18 cellular contexts compared by ENCODE assay signal in genomic region chr6:160051390-160051789, GRCh38.
A peak's percentile ranks its signal among the peaks of the same experiment; 100 is the strongest.
DNase-seq lines count a peak whose midpoint lies in the region; ATAC-seq and TF ChIP-seq lines count a peak whose summit lies in the region.
"Had no signal": no experiment of that assay in that cellular context is flagged by ENCODE, and none has a peak within 500 bp of the region (broad histone marks: within the 10 kb centered on the region; RNA-seq: fewer than 3 reads in every experiment).

No MANE protein-coding gene starts in this region.

- 90 to 100% methylated on average over 2 of the region's 2 CpGs for WGBS in heart right ventricle, 2 donors

- CTCF ChIA-PET in activated naive CD4-positive, alpha-beta T cell treated with anti-CD3 and anti-CD28 coated beads, Interleukin-2, amount 10 ng/mL, durations not matched to agents 7 days and 5 days (lab: Charles Lee) = no interaction called here

- H3K27ac Mint-ChIP-seq in activated naive CD4-positive, alpha-beta T cell treated with anti-CD3 and anti-CD28 coated beads, Interleukin-2, amount 10 ng/mL, durations not matched to agents 7 days and 5 days = peak overlapping the region; percentile 64
- no peak overlapping the region for H3K27ac Mint-ChIP-seq in activated naive CD8-positive, alpha-beta T cell treated with anti-CD3 and anti-CD28 coated beads, Interleukin-2, amount 10 ng/mL, durations not matched to agents 7 days and 5 days
- H3K27ac Mint-ChIP-seq in stimulated activated effector memory CD8-positive, alpha-beta T cell treated with anti-CD3 and anti-CD28 coated beads, Interleukin-12 subunit alpha, Interleukin-12 subunit beta, amount 100 ng/mL, for 72 hours = peak overlapping the region; percentile 62
- H3K27ac Mint-ChIP-seq: CD4-positive, alpha-beta T cell had no signal

- no peak for TF ChIP-seq CTCF in heart right ventricle (IDR thresholded peaks at IDR 0.05)

- intact Hi-C loops in heart right ventricle (cut with DNase I) = no loop called here

- DNase-seq in activated naive CD4-positive, alpha-beta T cell treated with anti-CD3 and anti-CD28 coated beads, Interleukin-2, amount 10 ng/mL, durations not matched to agents 7 days and 5 days = peak; percentile 38
- DNase-seq in activated naive CD4-positive, alpha-beta T cell treated with Interleukin-2 at 50 U/mL for 16 hours = no peak
- DNase-seq in OCI-M1 (lab: John Stamatoyannopoulos, UW) (peak; percentile 81), heart right ventricle (no peak), HuH-7 (ENCODE audit: low spot score) (no peak), SW 1271 (lab: John Stamatoyannopoulos, UW) (no peak)
- no peak for DNase-seq in activated naive CD8-positive, alpha-beta T cell treated with anti-CD3 and anti-CD28 coated beads, Interleukin-2, amount 10 ng/mL, durations not matched to agents 7 days and 5 days
- no peak for DNase-seq in stimulated activated effector memory CD8-positive, alpha-beta T cell treated with anti-CD3 and anti-CD28 coated beads, Interleukin-12 subunit alpha, Interleukin-12 subunit beta, amount 100 ng/mL, for 72 hours (ENCODE audit: low spot score in 2 of 2)
- DNase-seq: ACHN; CD4-positive, alpha-beta T cell; cortex of kidney; foreskin fibroblast; NCI-H187; NCI-H345; stimulated activated CD4-positive, alpha-beta T cell treated with anti-CD3 and anti-CD28 coated beads, Interleukin-12 subunit alpha, Interleukin-12 subunit beta, amount 100 ng/mL, for 4 hours; transverse colon had no signal

- no peaks in the 10 kb centered on the region for H3K27me3 ChIP-seq in heart right ventricle
- H3K27me3 ChIP-seq: transverse colon had no signal

- no peak overlapping the region for H3K27ac ChIP-seq in heart right ventricle
- H3K27ac ChIP-seq: RWPE1, transverse colon, VCaP had no signal

- H3K4me3 ChIP-seq in heart right ventricle = no peak overlapping the region
- H3K4me3 ChIP-seq: transverse colon had no signal

- no peak overlapping the region for H3K4me3 Mint-ChIP-seq in activated naive CD4-positive, alpha-beta T cell treated with anti-CD3 and anti-CD28 coated beads, Interleukin-2, amount 10 ng/mL, durations not matched to agents 7 days and 5 days
- peak overlapping the region; percentile 2 for H3K4me3 Mint-ChIP-seq in activated naive CD8-positive, alpha-beta T cell treated with anti-CD3 and anti-CD28 coated beads, Interleukin-2, amount 10 ng/mL, durations not matched to agents 7 days and 5 days
- H3K4me3 Mint-ChIP-seq in stimulated activated effector memory CD8-positive, alpha-beta T cell treated with anti-CD3 and anti-CD28 coated beads, Interleukin-12 subunit alpha, Interleukin-12 subunit beta, amount 100 ng/mL, for 72 hours = no peak overlapping the region
- H3K4me3 Mint-ChIP-seq: CD4-positive, alpha-beta T cell had no signal

- H3K4me1 Mint-ChIP-seq in activated naive CD4-positive, alpha-beta T cell treated with anti-CD3 and anti-CD28 coated beads, Interleukin-2, amount 10 ng/mL, durations not matched to agents 7 days and 5 days = peaks cover 25% of the 10 kb centered on the region
- H3K4me1 Mint-ChIP-seq in activated naive CD8-positive, alpha-beta T cell treated with anti-CD3 and anti-CD28 coated beads, Interleukin-2, amount 10 ng/mL, durations not matched to agents 7 days and 5 days = peaks cover 22% of the 10 kb centered on the region
- peaks cover 42% of the 10 kb centered on the region for H3K4me1 Mint-ChIP-seq in stimulated activated effector memory CD8-positive, alpha-beta T cell treated with anti-CD3 and anti-CD28 coated beads, Interleukin-12 subunit alpha, Interleukin-12 subunit beta, amount 100 ng/mL, for 72 hours

- H3K36me3 ChIP-seq in heart right ventricle = peaks cover 0 to 100% (median 75%) of the 10 kb centered on the region in 9 donors

- peaks cover 83% of the 10 kb centered on the region for H3K36me3 Mint-ChIP-seq in activated naive CD4-positive, alpha-beta T cell treated with anti-CD3 and anti-CD28 coated beads, Interleukin-2, amount 10 ng/mL, durations not matched to agents 7 days and 5 days
- peaks cover 59% of the 10 kb centered on the region for H3K36me3 Mint-ChIP-seq in activated naive CD8-positive, alpha-beta T cell treated with anti-CD3 and anti-CD28 coated beads, Interleukin-2, amount 10 ng/mL, durations not matched to agents 7 days and 5 days
- peaks cover 98% of the 10 kb centered on the region for H3K36me3 Mint-ChIP-seq in stimulated activated effector memory CD8-positive, alpha-beta T cell treated with anti-CD3 and anti-CD28 coated beads, Interleukin-12 subunit alpha, Interleukin-12 subunit beta, amount 100 ng/mL, for 72 hours

- H3K27me3 Mint-ChIP-seq in activated naive CD4-positive, alpha-beta T cell treated with anti-CD3 and anti-CD28 coated beads, Interleukin-2, amount 10 ng/mL, durations not matched to agents 7 days and 5 days = no peaks in the 10 kb centered on the region
- H3K27me3 Mint-ChIP-seq in activated naive CD8-positive, alpha-beta T cell treated with anti-CD3 and anti-CD28 coated beads, Interleukin-2, amount 10 ng/mL, durations not matched to agents 7 days and 5 days = no peaks in the 10 kb centered on the region
- H3K27me3 Mint-ChIP-seq: CD4-positive, alpha-beta T cell had no signal

- POLR2A ChIA-PET in activated naive CD8-positive, alpha-beta T cell treated with anti-CD3 and anti-CD28 coated beads, Interleukin-2, amount 10 ng/mL, durations not matched to agents 7 days and 5 days (lab: Charles Lee) = no interaction called here

- no peaks in the 10 kb centered on the region for H3K4me1 ChIP-seq in heart right ventricle

- H3K9me3 ChIP-seq in heart right ventricle = no peaks in the 10 kb centered on the region
- H3K9me3 ChIP-seq: transverse colon had no signal

- peak; percentile 41 for ATAC-seq in activated naive CD8-positive, alpha-beta T cell treated with anti-CD3 and anti-CD28 coated beads, Interleukin-2, amount 10 ng/mL, durations not matched to agents 7 days and 5 days (ENCODE audit: low read depth)
- peak; percentile 54 for ATAC-seq in stimulated activated effector memory CD8-positive, alpha-beta T cell treated with anti-CD3 and anti-CD28 coated beads, Interleukin-12 subunit alpha, Interleukin-12 subunit beta, amount 100 ng/mL, for 72 hours
- no peak for ATAC-seq in heart right ventricle

- no peaks in the 10 kb centered on the region for H3K9me3 Mint-ChIP-seq in activated naive CD4-positive, alpha-beta T cell treated with anti-CD3 and anti-CD28 coated beads, Interleukin-2, amount 10 ng/mL, durations not matched to agents 7 days and 5 days
- H3K9me3 Mint-ChIP-seq in activated naive CD8-positive, alpha-beta T cell treated with anti-CD3 and anti-CD28 coated beads, Interleukin-2, amount 10 ng/mL, durations not matched to agents 7 days and 5 days = no peaks in the 10 kb centered on the region
- H3K9me3 Mint-ChIP-seq in stimulated activated effector memory CD8-positive, alpha-beta T cell treated with anti-CD3 and anti-CD28 coated beads, Interleukin-12 subunit alpha, Interleukin-12 subunit beta, amount 100 ng/mL, for 72 hours = no peaks in the 10 kb centered on the region
- H3K9me3 Mint-ChIP-seq: CD4-positive, alpha-beta T cell had no signal

Comparison
In these comparisons a context has a peak if more than half of its experiments do, and no peak if none do; other contexts are left out.
1. DNase-seq: peak in activated naive CD4-positive, alpha-beta T cell treated with anti-CD3 and anti-CD28 coated beads, Interleukin-2, amount 10 ng/mL, durations not matched to agents 7 days and 5 days (single experiment) and OCI-M1 (single experiment); none in activated naive CD4-positive, alpha-beta T cell treated with Interleukin-2 at 50 U/mL for 16 hours (single experiment), activated naive CD8-positive, alpha-beta T cell treated with anti-CD3 and anti-CD28 coated beads, Interleukin-2, amount 10 ng/mL, durations not matched to agents 7 days and 5 days (single experiment), stimulated activated effector memory CD8-positive, alpha-beta T cell treated with anti-CD3 and anti-CD28 coated beads, Interleukin-12 subunit alpha, Interleukin-12 subunit beta, amount 100 ng/mL, for 72 hours (0 of 2), heart right ventricle (0 of 2), HuH-7 (single experiment) and SW 1271 (0 of 2).
2. ATAC-seq: peak in activated naive CD8-positive, alpha-beta T cell treated with anti-CD3 and anti-CD28 coated beads, Interleukin-2, amount 10 ng/mL, durations not matched to agents 7 days and 5 days (single experiment) and stimulated activated effector memory CD8-positive, alpha-beta T cell treated with anti-CD3 and anti-CD28 coated beads, Interleukin-12 subunit alpha, Interleukin-12 subunit beta, amount 100 ng/mL, for 72 hours (single experiment); none in heart right ventricle (0 of 8).